Comparison of ENCODE assay signal across 23 cellular contexts in genomic region chr7:27866828-27867227, GRCh38.
"Had no signal": no experiment of that assay in that cellular context is flagged by ENCODE, and none has a peak within 500 bp of the region (broad histone marks: within the 10 kb centered on the region; RNA-seq: fewer than 3 reads in every experiment).

No MANE protein-coding gene starts in this region.

- DNase-seq: activated CD4-positive, alpha-beta T cell treated with anti-CD3 and anti-CD28 coated beads for 4 hours; activated CD8-positive, alpha-beta memory T cell treated with anti-CD3 and anti-CD28 coated beads, Interleukin-2, amount 50 U/mL, for 4 hours; activated CD8-positive, alpha-beta T cell treated with anti-CD3 and anti-CD28 coated beads for 36 hours; activated gamma-delta T cell treated with Interleukin-2 at 50 U/mL for 16 hours; activated naive CD4-positive, alpha-beta T cell treated with anti-CD3 and anti-CD28 coated beads, Interleukin-2, amount 50 U/mL, for 16 hours; activated naive CD8-positive, alpha-beta T cell treated with anti-CD3 and anti-CD28 coated beads, Interleukin-2, amount 10 ng/mL, durations not matched to agents 7 days and 5 days; activated T-cell treated with anti-CD3 and anti-CD28 coated beads, Interleukin-2, amount 50 U/mL, for 72 hours; adrenal gland; aorta; MM.1S; NCI-H146; NCI-H187 treated with DMSO at 0.1 percent for 48 hours; NCI-H2081 treated with DMSO at 0.1 percent for 48 hours; NCI-H446; NCI-H524; PC-3; SHP77 treated with DMSO at 0.1 percent for 48 hours; T-helper 17 cell; T-helper 9 cell had no signal

- H3K27ac Mint-ChIP-seq: activated CD8-positive, alpha-beta T cell treated with anti-CD3 and anti-CD28 coated beads for 36 hours; activated naive CD8-positive, alpha-beta T cell treated with anti-CD3 and anti-CD28 coated beads, Interleukin-2, amount 10 ng/mL, durations not matched to agents 7 days and 5 days; activated T-cell treated with anti-CD3 and anti-CD28 coated beads, Interleukin-2, amount 50 U/mL, for 72 hours; activated T-helper 2 cell treated with anti-CD3 and anti-CD28 coated beads, Interferon-gamma antibody, Interleukin-2, Interleukin-4, amounts not matched to agents 10 μg/mL and 5 μg/mL and 100 μg/mL, durations not matched to agents 14 hours and 24 hours and 36 hours; T-helper 17 cell had no signal

- H3K4me1 ChIP-seq: breast epithelium had no signal

- H3K36me3 ChIP-seq: adrenal gland, breast epithelium had no signal

- H3K27ac ChIP-seq: breast epithelium, VCaP had no signal

- H3K9me3 Mint-ChIP-seq: activated CD8-positive, alpha-beta T cell treated with anti-CD3 and anti-CD28 coated beads for 36 hours; activated naive CD8-positive, alpha-beta T cell treated with anti-CD3 and anti-CD28 coated beads, Interleukin-2, amount 10 ng/mL, durations not matched to agents 7 days and 5 days; activated T-cell treated with anti-CD3 and anti-CD28 coated beads, Interleukin-2, amount 50 U/mL, for 72 hours; activated T-helper 2 cell treated with anti-CD3 and anti-CD28 coated beads, Interferon-gamma antibody, Interleukin-2, Interleukin-4, amounts not matched to agents 10 μg/mL and 5 μg/mL and 100 μg/mL, durations not matched to agents 14 hours and 24 hours and 36 hours had no signal

- H3K27me3 ChIP-seq: adrenal gland, breast epithelium had no signal

- ATAC-seq: activated CD4-positive, CD25-positive, alpha-beta regulatory T cell treated with anti-CD3 and anti-CD28 coated beads, Interleukin-2, amount 50 U/mL, for 24 hours; activated CD8-positive, alpha-beta T cell treated with anti-CD3 and anti-CD28 coated beads for 36 hours; activated T-cell treated with anti-CD3 and anti-CD28 coated beads, Interleukin-2, amount 50 U/mL, for 72 hours; PC-3; T-helper 17 cell had no signal

- H3K27me3 Mint-ChIP-seq: activated CD8-positive, alpha-beta T cell treated with anti-CD3 and anti-CD28 coated beads for 36 hours; activated naive CD8-positive, alpha-beta T cell treated with anti-CD3 and anti-CD28 coated beads, Interleukin-2, amount 10 ng/mL, durations not matched to agents 7 days and 5 days; T-helper 17 cell had no signal

- H3K9me3 ChIP-seq: adrenal gland, breast epithelium had no signal

- H3K4me3 ChIP-seq: adrenal gland, breast epithelium had no signal

- H3K4me3 Mint-ChIP-seq: activated CD8-positive, alpha-beta T cell treated with anti-CD3 and anti-CD28 coated beads for 36 hours; activated naive CD8-positive, alpha-beta T cell treated with anti-CD3 and anti-CD28 coated beads, Interleukin-2, amount 10 ng/mL, durations not matched to agents 7 days and 5 days; activated T-cell treated with anti-CD3 and anti-CD28 coated beads, Interleukin-2, amount 50 U/mL, for 72 hours; T-helper 17 cell had no signal

- H3K36me3 Mint-ChIP-seq: activated naive CD8-positive, alpha-beta T cell treated with anti-CD3 and anti-CD28 coated beads, Interleukin-2, amount 10 ng/mL, durations not matched to agents 7 days and 5 days had no signal
